In genomic region chr17:78130439-78131101, GRCh38 we compare ENCODE assay signal across 8 cellular contexts. TPM values are rescaled to one million over a fixed set of nuclear protein-coding genes. Genes with fewer than 3 reads are reported as not detected.
DNase-seq lines count a peak whose midpoint lies in the region; ATAC-seq and TF ChIP-seq lines count a peak whose summit lies in the region.

TSS of gene TMC8 (plus strand) at chr17:78130771. CDS start at chr17:78131589, 818 bp downstream.

- H3K27me3 ChIP-seq in KMS-11 (ENCODE audit: insufficient read depth, low read depth) (no peaks in the 10 kb centered on the region), HAP-1 (ENCODE audit: low read depth) (peaks cover 3% of the 10 kb centered on the region)

- H3K4me1 Mint-ChIP-seq in activated CD4-positive, alpha-beta memory T cell treated with anti-CD3 and anti-CD28 coated beads, Interleukin-2, amount 10 ng/mL, durations not matched to agents 7 days and 5 days, result peaks cover 52% of the 10 kb centered on the region

- H3K4me1 ChIP-seq in KMS-11 (ENCODE audit: low read depth, poor library complexity, severe bottlenecking) (peaks cover 49% of the 10 kb centered on the region), HAP-1 (peaks cover 4% of the 10 kb centered on the region; the same call in 1 of the 2 replicates)

- no peaks in the 10 kb centered on the region for H3K9me3 ChIP-seq in HAP-1

- peak within 1 kb of the TSS; percentile 68 for H3K27ac ChIP-seq in KMS-11

- DNase-seq in activated CD4-positive, alpha-beta memory T cell treated with anti-CD3 and anti-CD28 coated beads, Interleukin-2, amount 10 ng/mL, durations not matched to agents 7 days and 5 days, result peak; percentile 90
- peak; percentile 60 for DNase-seq in Right ventricle myocardium superior
- peak; percentile 50 for DNase-seq in stimulated activated CD4-positive, alpha-beta T cell treated with anti-CD3 and anti-CD28 coated beads, Interleukin-4, amount 100 ng/mL, for 1 hour
- no peak for DNase-seq in HEK293T (ENCODE audit: extremely low spot score)
- no peak for DNase-seq in HAP-1 (ENCODE audit: low spot score in 2 of 2)

- TF ChIP-seq CTCF in KMS-11 (conservative IDR thresholded peaks at IDR 0.05; ENCODE audit: low read depth, low read length), result no peak

- H3K27ac Mint-ChIP-seq in activated CD4-positive, alpha-beta memory T cell treated with anti-CD3 and anti-CD28 coated beads, Interleukin-2, amount 10 ng/mL, durations not matched to agents 7 days and 5 days, result peak within 1 kb of the TSS; percentile 100

- peaks cover 50% of the 10 kb centered on the region for H3K79me2 ChIP-seq in KMS-11 (ENCODE audit: insufficient read depth, low read depth)

- TF ChIP-seq POLR2A in GM10847 (IDR thresholded peaks at IDR 0.05; ENCODE audit: extremely low read depth, insufficient read length), result peak; percentile 60

- POLR2A ChIA-PET in activated CD4-positive, alpha-beta memory T cell treated with anti-CD3 and anti-CD28 coated beads, Interleukin-2, amount 10 ng/mL, durations not matched to agents 7 days and 5 days (lab: Charles Lee), result interaction anchor here (0.9 to 16.9 kb wide), 9 partner anchors 8 to 253 kb away, joined by 3 to 332 read pairs (median 8); partner anchors contain the start of genes AFMID, SYNGR2 and TK1
- POLR2A ChIA-PET in HEK293T (lab: Yijun Ruan, JAX), result interaction anchor here (1.1 kb wide), 1 partner anchor 56 kb away, joined by 4 read pairs; no protein-coding TSS in a partner anchor

- no peaks in the 10 kb centered on the region for H3K27me3 Mint-ChIP-seq in activated CD4-positive, alpha-beta memory T cell treated with anti-CD3 and anti-CD28 coated beads, Interleukin-2, amount 10 ng/mL, durations not matched to agents 7 days and 5 days

- H2AFZ ChIP-seq in KMS-11 (ENCODE audit: low read depth), result peak within 1 kb of the TSS; percentile 20; the same call in 1 of the 2 replicates

- no peaks in the 10 kb centered on the region for H3K9me3 Mint-ChIP-seq in activated CD4-positive, alpha-beta memory T cell treated with anti-CD3 and anti-CD28 coated beads, Interleukin-2, amount 10 ng/mL, durations not matched to agents 7 days and 5 days

- H4K20me1 ChIP-seq in KMS-11 (ENCODE audit: insufficient read depth), result no peaks in the 10 kb centered on the region

- intact Hi-C loops in Right ventricle myocardium superior (cut with DNase I), result no loop called here

- H3K36me3 ChIP-seq in KMS-11 (ENCODE audit: insufficient read depth) (no peaks in the 10 kb centered on the region; the same call in 1 of the 2 replicates), HAP-1 (replicated peaks) (no peaks in the 10 kb centered on the region)

- ATAC-seq in Right ventricle myocardium superior (ENCODE audit: poor library complexity), result no peak
- no peak for ATAC-seq in GM19397 (IDR thresholded peaks at IDR 0.05; ENCODE audit: unreplicated experiment)

- peak within 1 kb of the TSS; percentile 93 for H3K4me2 ChIP-seq in KMS-11

- H3K4me3 ChIP-seq in KMS-11 (IDR thresholded peaks at IDR 0.05; ENCODE audit: insufficient read depth, low read depth, low read length) (peak within 1 kb of the TSS; percentile 66), HAP-1 (no peak within 1 kb of the TSS)

- CTCF ChIA-PET in activated CD4-positive, alpha-beta memory T cell treated with anti-CD3 and anti-CD28 coated beads, Interleukin-2, amount 10 ng/mL, durations not matched to agents 7 days and 5 days (lab: Charles Lee), result interaction anchor here (0.8 to 2.2 kb wide), 6 partner anchors 10 to 46 kb away, joined by 3 to 10 read pairs (median 4); partner anchors contain the start of gene SYNGR2
- CTCF ChIA-PET in HEK293T (lab: Yijun Ruan, JAX), result interaction anchor here (0.6 to 1.0 kb wide), 2 partner anchors 21 to 45 kb away, joined by 3 to 4 read pairs; no protein-coding TSS in a partner anchor

- H3K9ac ChIP-seq in KMS-11, result peak within 1 kb of the TSS; percentile 73

- peaks cover 65% of the 10 kb centered on the region for H3K36me3 Mint-ChIP-seq in activated CD4-positive, alpha-beta memory T cell treated with anti-CD3 and anti-CD28 coated beads, Interleukin-2, amount 10 ng/mL, durations not matched to agents 7 days and 5 days (ENCODE audit: low read depth)

- in situ Hi-C loops in HAP-1 (cut with MboI; ENCODE audit: low sequenced_read_pairs), result no loop called here

- H3K4me3 Mint-ChIP-seq in activated CD4-positive, alpha-beta memory T cell treated with anti-CD3 and anti-CD28 coated beads, Interleukin-2, amount 10 ng/mL, durations not matched to agents 7 days and 5 days, result peak within 1 kb of the TSS; percentile 87

TF ChIP-seq in HEK293T, 16 proteins besides CTCF, POLR2A, EP300 and RAD21:
- no peak for TF ChIP-seq FOXA1 (IDR thresholded peaks at IDR 0.05)
- no peak for TF ChIP-seq PKNOX1 (IDR thresholded peaks at IDR 0.05)
- no peak for TF ChIP-seq L3MBTL2 (conservative IDR thresholded peaks at IDR 0.05)
- no peak for TF ChIP-seq FOXM1 (IDR thresholded peaks at IDR 0.05; ENCODE audit: borderline replicate concordance)
- TF ChIP-seq ELF4 (IDR thresholded peaks at IDR 0.05), result no peak
- TF ChIP-seq ZNF384 (IDR thresholded peaks at IDR 0.05), result no peak
- TF ChIP-seq ARNT (IDR thresholded peaks at IDR 0.05), result no peak
- TF ChIP-seq CTBP1 (IDR thresholded peaks at IDR 0.05; ENCODE audit: borderline replicate concordance), result no peak
- no peak for TF ChIP-seq SP1 (IDR thresholded peaks at IDR 0.05)
- TF ChIP-seq NFRKB (IDR thresholded peaks at IDR 0.05), result no peak
- TF ChIP-seq FOXK2 (IDR thresholded peaks at IDR 0.05), result no peak
- TF ChIP-seq HDGF (IDR thresholded peaks at IDR 0.05; ENCODE audit: borderline replicate concordance), result no peak
- no peak for TF ChIP-seq LEF1 (IDR thresholded peaks at IDR 0.05; ENCODE audit: borderline replicate concordance)
- no peak for TF ChIP-seq BHLHE40 (IDR thresholded peaks at IDR 0.05; ENCODE audit: borderline replicate concordance)
- no peak for TF ChIP-seq SUZ12 (IDR thresholded peaks at IDR 0.05)
- no peak for TF ChIP-seq TARDBP (IDR thresholded peaks at IDR 0.05)
TF ChIP-seq in HEK293T: peak in this region for 0.

RNA-seq across cellular contexts. Expression of gene TMC8, which starts in this region (rescaled TPM):
- 100 to 1,000 TPM; 316 to 334 TPM for total RNA-seq in activated CD4-positive, alpha-beta memory T cell treated with anti-CD3 and anti-CD28 coated beads, Interleukin-2, amount 10 ng/mL, durations not matched to agents 7 days and 5 days
- total RNA-seq in Right ventricle myocardium superior, result 1.6 TPM

Comparison
In these comparisons a context has a peak if more than half of its experiments do, and no peak if none do; other contexts are left out.
1. RNA of gene TMC8 (total RNA-seq): 316 to 334 TPM in activated CD4-positive, alpha-beta memory T cell treated with anti-CD3 and anti-CD28 coated beads, Interleukin-2, amount 10 ng/mL, durations not matched to agents 7 days and 5 days; 1.6 TPM in Right ventricle myocardium superior (single experiment); every median in the first group is over 100 times any median in the second.
2. DNase-seq: peak in activated CD4-positive, alpha-beta memory T cell treated with anti-CD3 and anti-CD28 coated beads, Interleukin-2, amount 10 ng/mL, durations not matched to agents 7 days and 5 days (single experiment), Right ventricle myocardium superior (single experiment) and stimulated activated CD4-positive, alpha-beta T cell treated with anti-CD3 and anti-CD28 coated beads, Interleukin-4, amount 100 ng/mL, for 1 hour (single experiment); none in HEK293T (single experiment) and HAP-1 (0 of 2).